In the genomic region with DNA sequence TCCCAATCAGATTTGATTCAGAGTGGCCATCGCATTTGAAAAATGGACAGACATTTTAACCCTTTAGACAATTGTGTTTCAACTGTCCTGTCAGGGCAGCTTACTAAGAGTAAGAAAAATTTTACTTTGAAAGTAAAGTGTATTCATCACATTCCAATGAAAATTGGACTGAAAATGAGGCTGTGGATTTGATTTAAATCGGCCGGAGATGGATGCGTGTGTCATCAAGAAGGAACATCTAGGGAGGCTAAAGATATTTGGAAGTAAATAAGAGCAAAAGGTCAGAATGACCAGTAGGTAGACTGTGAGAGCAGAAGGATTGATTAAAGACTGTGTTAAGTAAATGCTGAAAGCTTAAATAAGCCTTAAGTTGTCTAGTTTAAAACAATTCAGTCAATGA, we compare ENCODE assay signal across 9 cellular contexts. TPM values are rescaled to one million over a fixed set of nuclear protein-coding genes. Genes with fewer than 3 reads are reported as not detected.
DNase-seq lines count a peak whose midpoint lies in the region; ATAC-seq and TF ChIP-seq lines count a peak whose summit lies in the region.
"Had no signal": no experiment of that assay in that cellular context is flagged by ENCODE, and none has a peak within 500 bp of the region (broad histone marks: within the 10 kb centered on the region; RNA-seq: fewer than 3 reads in every experiment).

No MANE protein-coding gene starts in this region.

- H3K27me3 ChIP-seq in left ventricle myocardium inferior (ENCODE audit: low read depth) (no peaks in the 10 kb centered on the region), upper lobe of left lung (no peaks in the 10 kb centered on the region)

- H3K4me3 Mint-ChIP-seq in activated T-helper 1 cell treated with anti-CD3 and anti-CD28 coated beads, Interleukin-12 subunit alpha, Interleukin-12 subunit beta, Interleukin-2, Interleukin-4 antibody, amounts not matched to agents 30 ng/mL and 10 ng/mL and 1 ng/mL, durations not matched to agents 14 hours and 24 hours and 36 hours = peak overlapping the region; percentile 97
- H3K4me3 Mint-ChIP-seq in glutamatergic neuron (ENCODE audit: unreplicated experiment) = peak overlapping the region; percentile 99

- no peak for ATAC-seq in Right ventricle myocardium inferior
- ATAC-seq in upper lobe of left lung (ENCODE audit: low FRiP score in 2 of 2) = no peak
- no peak for ATAC-seq in HG02981 (IDR thresholded peaks at IDR 0.05; ENCODE audit: unreplicated experiment)
- ATAC-seq in HG03095 (IDR thresholded peaks at IDR 0.05; ENCODE audit: unreplicated experiment) = no peak

- H3K4me1 ChIP-seq in left ventricle myocardium inferior = peaks cover 36% of the 10 kb centered on the region
- H3K4me1 ChIP-seq in upper lobe of left lung = peaks cover 8 to 26% (median 15%) of the 10 kb centered on the region in 4 donors

- H3K27ac ChIP-seq in left ventricle myocardium inferior (replicated peaks) (no peak overlapping the region), upper lobe of left lung (no peak overlapping the region)

- intact Hi-C loops in left ventricle myocardium inferior (cut with micrococcal nuclease) (no loop called here), Right ventricle myocardium inferior (cut with DNase I) (loop anchor here (10.0 kb wide), 1 partner anchor 173 kb away; no protein-coding TSS in a partner anchor)
- intact Hi-C loops in activated T-helper 1 cell treated with anti-CD3 and anti-CD28 coated beads, Interleukin-12 subunit alpha, Interleukin-12 subunit beta, Interleukin-2, Interleukin-4 antibody, amounts not matched to agents 30 ng/mL and 10 ng/mL and 1 ng/mL, durations not matched to agents 14 hours and 24 hours and 36 hours (cut with micrococcal nuclease) = loop anchor here (2.0 to 5.0 kb wide), 5 partner anchors 85 to 721 kb away; partner anchors contain the start of gene RNF38

- no peaks in the 10 kb centered on the region for H3K9me3 ChIP-seq in left ventricle myocardium inferior (replicated peaks)
- H3K9me3 ChIP-seq in upper lobe of left lung = peaks cover 0 to 5% (median 0%) of the 10 kb centered on the region in 4 donors

- DNase-seq in left ventricle myocardium inferior (no peak), Right ventricle myocardium inferior (ENCODE audit: missing footprints) (no peak), glutamatergic neuron (no peak), upper lobe of left lung (no peak), GM20000 (ENCODE audit: low spot score) (no peak)
- no peak for DNase-seq in activated T-helper 1 cell treated with anti-CD3 and anti-CD28 coated beads, Interleukin-12 subunit alpha, Interleukin-12 subunit beta, Interleukin-2, Interleukin-4 antibody, amounts not matched to agents 30 ng/mL and 10 ng/mL and 1 ng/mL, durations not matched to agents 14 hours and 24 hours and 36 hours (ENCODE audit: low spot score)
- DNase-seq: Right ventricle myocardium superior had no signal

- 87% methylated on average over 4 of the region's 4 CpGs for WGBS in upper lobe of left lung, 2 donors

- peaks cover 32% of the 10 kb centered on the region for H3K4me1 Mint-ChIP-seq in activated T-helper 1 cell treated with anti-CD3 and anti-CD28 coated beads, Interleukin-12 subunit alpha, Interleukin-12 subunit beta, Interleukin-2, Interleukin-4 antibody, amounts not matched to agents 30 ng/mL and 10 ng/mL and 1 ng/mL, durations not matched to agents 14 hours and 24 hours and 36 hours (ENCODE audit: low read depth)
- peaks cover 7% of the 10 kb centered on the region for H3K4me1 Mint-ChIP-seq in glutamatergic neuron (ENCODE audit: low read depth, unreplicated experiment)

- H3K4me3 ChIP-seq in left ventricle myocardium inferior = peak overlapping the region; percentile 95
- H3K4me3 ChIP-seq in upper lobe of left lung = peak overlapping the region in 1 of 4 donors; percentile 96

- TF ChIP-seq CTCF in left ventricle myocardium inferior (IDR thresholded peaks at IDR 0.05; ENCODE audit: borderline replicate concordance) = no peak
- no peak for TF ChIP-seq CTCF in glutamatergic neuron (IDR thresholded peaks at IDR 0.05; ENCODE audit: partially characterized antibody, unreplicated experiment)
- TF ChIP-seq CTCF in upper lobe of left lung (IDR thresholded peaks at IDR 0.05) = no peak
- TF ChIP-seq CTCF in GM20000 (IDR thresholded peaks at IDR 0.05; ENCODE audit: extremely low read depth, missing control alignments) = no peak

- H3K27ac Mint-ChIP-seq in activated T-helper 1 cell treated with anti-CD3 and anti-CD28 coated beads, Interleukin-12 subunit alpha, Interleukin-12 subunit beta, Interleukin-2, Interleukin-4 antibody, amounts not matched to agents 30 ng/mL and 10 ng/mL and 1 ng/mL, durations not matched to agents 14 hours and 24 hours and 36 hours = no peak overlapping the region
- peak overlapping the region; percentile 5 for H3K27ac Mint-ChIP-seq in glutamatergic neuron (ENCODE audit: unreplicated experiment)

- peaks cover 5% of the 10 kb centered on the region for H3K9me3 Mint-ChIP-seq in activated T-helper 1 cell treated with anti-CD3 and anti-CD28 coated beads, Interleukin-12 subunit alpha, Interleukin-12 subunit beta, Interleukin-2, Interleukin-4 antibody, amounts not matched to agents 30 ng/mL and 10 ng/mL and 1 ng/mL, durations not matched to agents 14 hours and 24 hours and 36 hours
- H3K9me3 Mint-ChIP-seq in glutamatergic neuron (ENCODE audit: unreplicated experiment) = peaks cover 10% of the 10 kb centered on the region

- H3K36me3 ChIP-seq in left ventricle myocardium inferior (peaks cover 4% of the 10 kb centered on the region), upper lobe of left lung (peaks cover 0 to 6% (median 2%) of the 10 kb centered on the region in 4 donors)

- no peak for TF ChIP-seq EP300 in upper lobe of left lung (IDR thresholded peaks at IDR 0.05)

- H3K27me3 Mint-ChIP-seq in activated T-helper 1 cell treated with anti-CD3 and anti-CD28 coated beads, Interleukin-12 subunit alpha, Interleukin-12 subunit beta, Interleukin-2, Interleukin-4 antibody, amounts not matched to agents 30 ng/mL and 10 ng/mL and 1 ng/mL, durations not matched to agents 14 hours and 24 hours and 36 hours (ENCODE audit: insufficient read depth) = no peaks in the 10 kb centered on the region
- peaks cover 4% of the 10 kb centered on the region for H3K27me3 Mint-ChIP-seq in glutamatergic neuron (ENCODE audit: unreplicated experiment)

- no peak for TF ChIP-seq POLR2A in upper lobe of left lung (IDR thresholded peaks at IDR 0.05)

- peaks cover 11% of the 10 kb centered on the region for H3K36me3 Mint-ChIP-seq in activated T-helper 1 cell treated with anti-CD3 and anti-CD28 coated beads, Interleukin-12 subunit alpha, Interleukin-12 subunit beta, Interleukin-2, Interleukin-4 antibody, amounts not matched to agents 30 ng/mL and 10 ng/mL and 1 ng/mL, durations not matched to agents 14 hours and 24 hours and 36 hours (ENCODE audit: low read depth)
- no peaks in the 10 kb centered on the region for H3K36me3 Mint-ChIP-seq in glutamatergic neuron (ENCODE audit: unreplicated experiment)

RNA-seq across cellular contexts. Expression of gene ZCCHC7, which starts 1.5 kb away (rescaled TPM):
- total RNA-seq in left ventricle myocardium inferior (8.1 TPM), Right ventricle myocardium inferior (7.6 TPM), glutamatergic neuron (ENCODE audit: unreplicated experiment) (31.1 TPM), upper lobe of left lung (10 to 100 TPM; 11.1 to 44.0 (median 18.7) TPM)
- 22.1 and 26.0 TPM in 2 replicates for total RNA-seq in activated T-helper 1 cell treated with anti-CD3 and anti-CD28 coated beads, Interleukin-12 subunit alpha, Interleukin-12 subunit beta, Interleukin-2, Interleukin-4 antibody, amounts not matched to agents 30 ng/mL and 10 ng/mL and 1 ng/mL, durations not matched to agents 14 hours and 24 hours and 36 hours
